ENCODE assay signal across 1 cellular context in genomic region chr4:8702516-8703400, GRCh38.
TF ChIP-seq lines count a peak whose summit lies in the region.

No MANE protein-coding gene starts in this region.

TF ChIP-seq in H1, 55 proteins besides CTCF, POLR2A, EP300 and RAD21 (continued from another document):
- TF ChIP-seq TAF1 (IDR thresholded peaks at IDR 0.05; ENCODE audit: low read depth, low read length) (no peak), POU5F1 (IDR thresholded peaks at IDR 0.05; ENCODE audit: low read depth, low read length) (no peak), RNF2 (IDR thresholded peaks at IDR 0.05; ENCODE audit: borderline replicate concordance, low read depth, low read length, missing control alignments, poor library complexity, severe bottlenecking) (no peak), MAX (IDR thresholded peaks at IDR 0.05) (no peak), RBBP5 (IDR thresholded peaks at IDR 0.05; ENCODE audit: borderline replicate concordance, low read depth, low read length) (no peak), HDAC2 (IDR thresholded peaks at IDR 0.05; ENCODE audit: borderline replicate concordance in 1 of 2, low read depth in 2 of 2, low read length in 2 of 2) (no peak), TEAD4 (IDR thresholded peaks at IDR 0.05; ENCODE audit: low read depth, low read length) (no peak), CBX8 (IDR thresholded peaks at IDR 0.05; ENCODE audit: borderline replicate concordance, low read depth, low read length) (no peak), CHD1 (IDR thresholded peaks at IDR 0.05; ENCODE audit: low read depth, low read length) (no peak), MAFK (IDR thresholded peaks at IDR 0.05; ENCODE audit: low read depth, low read length) (no peak), SAP30 (IDR thresholded peaks at IDR 0.05; ENCODE audit: insufficient read depth, insufficient replicate concordance, low read length) (no peak), SP2 (IDR thresholded peaks at IDR 0.05; ENCODE audit: low read length) (no peak)
- TF ChIP-seq, protein P1, sequence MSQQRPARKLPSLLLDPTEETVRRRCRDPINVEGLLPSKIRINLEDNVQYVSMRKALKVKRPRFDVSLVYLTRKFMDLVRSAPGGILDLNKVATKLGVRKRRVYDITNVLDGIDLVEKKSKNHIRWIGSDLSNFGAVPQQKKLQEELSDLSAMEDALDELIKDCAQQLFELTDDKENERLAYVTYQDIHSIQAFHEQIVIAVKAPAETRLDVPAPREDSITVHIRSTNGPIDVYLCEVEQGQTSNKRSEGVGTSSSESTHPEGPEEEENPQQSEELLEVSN (IDR thresholded peaks at IDR 0.05) = no peak
- TF ChIP-seq, protein P2, sequence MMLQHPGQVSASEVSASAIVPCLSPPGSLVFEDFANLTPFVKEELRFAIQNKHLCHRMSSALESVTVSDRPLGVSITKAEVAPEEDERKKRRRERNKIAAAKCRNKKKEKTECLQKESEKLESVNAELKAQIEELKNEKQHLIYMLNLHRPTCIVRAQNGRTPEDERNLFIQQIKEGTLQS (IDR thresholded peaks at IDR 0.05; ENCODE audit: insufficient read depth, low read depth, low read length) = no peak
